In the genomic region with DNA sequence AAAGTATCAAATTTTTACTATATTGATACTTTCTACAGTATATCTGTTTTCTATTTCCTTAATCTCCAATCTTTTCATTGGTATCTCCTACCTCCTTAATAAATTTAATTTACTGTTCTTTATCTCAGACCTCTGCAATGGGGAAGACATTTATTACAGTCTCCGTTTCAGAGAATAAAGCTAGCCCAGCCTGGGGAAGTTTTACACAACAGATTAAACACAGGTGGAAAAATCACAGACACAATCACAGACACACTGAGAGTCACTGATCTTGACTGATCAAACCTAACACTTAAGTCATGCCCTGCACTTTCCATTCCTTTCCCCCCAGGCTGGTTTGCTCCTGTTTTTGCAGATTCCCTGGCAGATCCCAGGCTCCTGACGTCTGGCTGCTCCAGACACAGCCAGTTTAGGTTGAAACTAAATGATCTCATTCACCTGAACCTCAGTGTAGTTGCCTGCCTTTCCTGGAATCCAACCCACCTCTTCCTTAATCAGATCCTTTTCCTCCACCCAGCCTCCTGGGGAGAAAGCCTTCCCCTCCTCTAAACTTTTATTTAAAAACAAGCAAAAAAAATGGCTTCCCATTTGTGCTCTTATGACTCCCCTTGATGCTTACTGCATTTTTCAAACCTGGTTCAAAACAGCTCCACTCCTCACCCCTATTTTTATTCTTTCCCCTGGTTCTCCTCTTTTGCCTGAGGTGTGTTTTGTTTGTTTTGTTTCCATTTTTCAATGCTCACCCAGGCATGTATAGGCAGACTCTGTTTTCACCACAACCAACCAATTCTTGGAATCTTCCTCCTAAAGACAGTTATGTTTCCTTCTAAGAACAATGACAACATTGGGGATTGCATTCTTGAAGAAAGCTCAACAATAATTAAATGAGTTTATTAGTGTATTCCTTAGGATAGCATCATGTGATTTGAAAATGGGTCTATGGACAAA, we compare ENCODE assay signal across 24 cellular contexts. TPM values are rescaled to one million over a fixed set of nuclear protein-coding genes. Genes with fewer than 3 reads are reported as not detected.
DNase-seq lines count a peak whose midpoint lies in the region; ATAC-seq, FAIRE-seq and TF ChIP-seq lines count a peak whose summit lies in the region.
"Had no signal": no experiment of that assay in that cellular context is flagged by ENCODE, and none has a peak within 500 bp of the region (broad histone marks: within the 10 kb centered on the region; RNA-seq: fewer than 3 reads in every experiment).

No MANE protein-coding gene starts in this region.

- no TSS peak for BruUV-seq in IMR-90 (replicated peaks; lab: Mats Ljungman, UMichigan)
- BruUV-seq in MCF 10A (replicated peaks; lab: Mats Ljungman, UMichigan), result no TSS peak

- H3K9me1 ChIP-seq in IMR-90 (ENCODE audit: insufficient read depth, low read length) (no peaks in the 10 kb centered on the region), keratinocyte (ENCODE audit: control insufficient read depth, extremely low read depth, insufficient read depth, low read length) (no peaks in the 10 kb centered on the region)

- peaks cover 8% of the 10 kb centered on the region for H3K4me1 Mint-ChIP-seq in MCF 10A (ENCODE audit: insufficient read depth, unreplicated experiment)
- H3K4me1 Mint-ChIP-seq: CD4-positive, alpha-beta memory T cell; natural killer cell had no signal

- no CpG with 5 or more reads among the region's 2 CpGs for WGBS in IMR-90 (ENCODE audit: extremely low coverage in 2 of 2, insufficient read length in 1 of 2), 2 experiments
- 60% methylated on average over 2 of the region's 2 CpGs for WGBS in thymus

- DNase-seq in IMR-90, result no peak
- peak; percentile 88 for DNase-seq in MCF 10A (ENCODE audit: unreplicated experiment)
- no peak for DNase-seq in keratinocyte (ENCODE audit: low read depth, low spot score)
- DNase-seq in NCI-H748 treated with DMSO at 0.1 percent for 48 hours (lab: John Stamatoyannopoulos, UW), result no peak
- DNase-seq: activated CD4-positive, alpha-beta T cell treated with anti-CD3 and anti-CD28 coated beads, Interleukin-2, amount 10 ng/mL, durations not matched to agents 7 days and 5 days; activated gamma-delta T cell; CD4-positive, alpha-beta memory T cell; cortex of kidney; foreskin fibroblast; hypothalamus; MG63; natural killer cell; NCI-H1417 treated with DMSO at 0.1 percent for 48 hours; NCI-H2171; posterior cingulate gyrus; Right ventricle myocardium superior; stimulated activated naive CD4-positive, alpha-beta T cell had no signal

- intact Hi-C loops in IMR-90 (cut with micrococcal nuclease) (no loop called here), MCF 10A (cut with micrococcal nuclease) (no loop called here)

- H3K27ac ChIP-seq in IMR-90 (ENCODE audit: insufficient read depth, low read length), result no peak overlapping the region
- H3K27ac ChIP-seq in keratinocyte (ENCODE audit: control insufficient read depth, insufficient read depth, low read length), result peak overlapping the region; percentile 85
- peak overlapping the region; percentile 27 for H3K27ac ChIP-seq in thymus (ENCODE audit: low read depth)
- H3K27ac ChIP-seq: tibial nerve had no signal

- no peak overlapping the region for H4K8ac ChIP-seq in IMR-90 (ENCODE audit: low read depth in 2 of 2, low read length in 2 of 2)

- H3K14ac ChIP-seq in IMR-90 (replicated peaks; ENCODE audit: low read depth, low read length), result no peak overlapping the region

- POLR2A ChIA-PET in IMR-90 (lab: Charles Lee; ENCODE audit: unreplicated experiment), result no interaction called here
- POLR2A ChIA-PET in MCF 10A (lab: Yijun Ruan, JAX), result interaction anchor here (0.5 to 1.7 kb wide), 6 partner anchors 14 to 375 kb away, joined by 3 to 7 read pairs (median 5); no protein-coding TSS in a partner anchor

- no peaks in the 10 kb centered on the region for H3K36me3 Mint-ChIP-seq in MCF 10A (ENCODE audit: insufficient read depth, unreplicated experiment)
- H3K36me3 Mint-ChIP-seq: CD4-positive, alpha-beta memory T cell; IgD-negative memory B cell; natural killer cell had no signal

- H3K4me3 ChIP-seq in IMR-90 (ENCODE audit: insufficient read depth, low read depth, low read length), result no peak overlapping the region
- peak overlapping the region in 2 of 3 experiments; percentile 5 to 25 for H3K4me3 ChIP-seq in keratinocyte (ENCODE audit: control insufficient read depth in 2 of 3, extremely low read depth in 1 of 3, insufficient read depth in 2 of 3, low read depth in 1 of 3, low read length in 3 of 3)
- no peak overlapping the region for H3K4me3 ChIP-seq in thymus (ENCODE audit: low read length)
- H3K4me3 ChIP-seq: MG63, tibial nerve had no signal

- H3K79me1 ChIP-seq in IMR-90 (ENCODE audit: low read depth in 1 of 2, low read length in 2 of 2), result peaks cover 4 to 5% of the 10 kb centered on the region in 2 experiments; a peak in 3 of 4 replicates

- H2BK5ac ChIP-seq in IMR-90 (ENCODE audit: low read depth, low read length, poor library complexity, severe bottlenecking), result no peak overlapping the region

- no peak overlapping the region for H3K56ac ChIP-seq in IMR-90 (ENCODE audit: extremely low read depth, insufficient read depth, low read length)

- no peak overlapping the region for H2AK5ac ChIP-seq in IMR-90 (ENCODE audit: low read depth, low read length)

- no peak overlapping the region for H2BK120ac ChIP-seq in IMR-90 (ENCODE audit: low read depth, low read length)

- H3K18ac ChIP-seq in IMR-90 (ENCODE audit: low read depth, low read length), result no peak overlapping the region

- no peaks in the 10 kb centered on the region for H3K9me3 Mint-ChIP-seq in MCF 10A (ENCODE audit: unreplicated experiment)
- H3K9me3 Mint-ChIP-seq: activated CD4-positive, alpha-beta T cell treated with anti-CD3 and anti-CD28 coated beads, Interleukin-2, amount 10 ng/mL, durations not matched to agents 7 days and 5 days; IgD-negative memory B cell; natural killer cell had no signal

- peak overlapping the region; percentile 32; the same call in 1 of the 2 replicates for H3K23ac ChIP-seq in IMR-90 (ENCODE audit: low read depth, low read length)

- H2AK9ac ChIP-seq in IMR-90 (replicated peaks; ENCODE audit: low read depth, low read length, poor library complexity), result no peak overlapping the region

- no peak overlapping the region for H4K5ac ChIP-seq in IMR-90 (ENCODE audit: low read depth, low read length)

- no peak overlapping the region for H3K4me2 ChIP-seq in IMR-90 (ENCODE audit: low read depth, low read length)
- peak overlapping the region; percentile 69 for H3K4me2 ChIP-seq in keratinocyte (ENCODE audit: control insufficient read depth, extremely low read depth, insufficient read depth, low read depth, low read length)

- in situ Hi-C loops in IMR-90 (cut with MboI; ENCODE audit: low sequenced_read_pairs), result loop anchor here (10.0 kb wide), 1 partner anchor 552 kb away; no protein-coding TSS in a partner anchor

- H3K27me3 Mint-ChIP-seq in MCF 10A (ENCODE audit: insufficient read depth, unreplicated experiment), result no peaks in the 10 kb centered on the region

- CTCF ChIA-PET in IMR-90 (lab: Yijun Ruan, JAX), result no interaction called here
- CTCF ChIA-PET in MCF 10A (lab: Yijun Ruan, JAX), result interaction anchor here (0.6 to 19.0 kb wide), 7 partner anchors 9 to 374 kb away, joined by 3 to 250 read pairs (median 4); no protein-coding TSS in a partner anchor

- dilution Hi-C loops in IMR-90 (cut with HindIII; ENCODE audit: low sequenced_read_pairs, unreplicated experiment) (no loop called here), keratinocyte (cut with MboI; ENCODE audit: extremely low pct_ligation_motif_present, low sequenced_read_pairs) (no loop called here)

- ATAC-seq in IMR-90 (ENCODE audit: low read depth) (no peak), HG02981 (IDR thresholded peaks at IDR 0.05; ENCODE audit: unreplicated experiment) (no peak), GM21515 (IDR thresholded peaks at IDR 0.05; ENCODE audit: unreplicated experiment) (no peak)
- ATAC-seq: natural killer cell had no signal

- no peaks in the 10 kb centered on the region for H3K36me3 ChIP-seq in IMR-90 (ENCODE audit: control insufficient read depth, insufficient read depth, low read length)
- H3K36me3 ChIP-seq in keratinocyte (ENCODE audit: control insufficient read depth in 2 of 2, extremely low read depth in 1 of 2, insufficient read depth in 2 of 2, low read length in 2 of 2), result no peaks in the 10 kb centered on the region
- H3K36me3 ChIP-seq in thymus (ENCODE audit: control insufficient read depth, insufficient read depth), result no peaks in the 10 kb centered on the region
- H3K36me3 ChIP-seq: tibial nerve had no signal

- no peak overlapping the region for H3K4ac ChIP-seq in IMR-90 (ENCODE audit: low read depth, low read length)

- no peak overlapping the region for H4K91ac ChIP-seq in IMR-90 (ENCODE audit: insufficient read depth, low read depth, low read length)

- H3K9ac ChIP-seq in IMR-90 (ENCODE audit: low read depth, low read length) (no peak overlapping the region), keratinocyte (ENCODE audit: control insufficient read depth, extremely low read depth, insufficient read depth, low read length) (peak overlapping the region; percentile 67)

- H3K9me3 ChIP-seq in IMR-90 (ENCODE audit: control insufficient read depth, insufficient read depth, low read length) (no peaks in the 10 kb centered on the region), keratinocyte (ENCODE audit: control insufficient read depth, low read depth, low read length) (no peaks in the 10 kb centered on the region), thymus (ENCODE audit: control insufficient read depth) (no peaks in the 10 kb centered on the region)
- H3K9me3 ChIP-seq: tibial nerve had no signal

- H3K27me3 ChIP-seq in IMR-90 (ENCODE audit: control insufficient read depth, insufficient read depth, low read length), result no peaks in the 10 kb centered on the region
- no peaks in the 10 kb centered on the region for H3K27me3 ChIP-seq in keratinocyte (ENCODE audit: control insufficient read depth, extremely low read depth, insufficient read depth, low read length)
- no peaks in the 10 kb centered on the region for H3K27me3 ChIP-seq in thymus (ENCODE audit: control insufficient read depth, insufficient read depth)
- H3K27me3 ChIP-seq: MG63, tibial nerve had no signal

- no peak for TF ChIP-seq CTCF in IMR-90 (conservative IDR thresholded peaks at IDR 0.05; ENCODE audit: low read depth, low read length)
- TF ChIP-seq CTCF in MCF 10A (IDR thresholded peaks at IDR 0.05; ENCODE audit: unreplicated experiment), result no peak
- no peak for TF ChIP-seq CTCF in keratinocyte (optimal IDR thresholded peaks at IDR 0.05 in 1 of 3, IDR thresholded peaks at IDR 0.05 in 1 of 3, conservative IDR thresholded peaks at IDR 0.05 in 1 of 3; ENCODE audit: extremely low read depth in 1 of 3, insufficient read depth in 2 of 3, low read length in 3 of 3)

- peak overlapping the region; percentile 53 for H3K27ac Mint-ChIP-seq in MCF 10A (ENCODE audit: low read depth, unreplicated experiment)
- H3K27ac Mint-ChIP-seq: activated CD4-positive, alpha-beta T cell treated with anti-CD3 and anti-CD28 coated beads, Interleukin-2, amount 10 ng/mL, durations not matched to agents 7 days and 5 days; CD4-positive, alpha-beta memory T cell; IgD-negative memory B cell; natural killer cell had no signal

- H4K20me1 ChIP-seq in IMR-90 (ENCODE audit: insufficient read depth, low read length), result no peaks in the 10 kb centered on the region
- no peaks in the 10 kb centered on the region for H4K20me1 ChIP-seq in keratinocyte (ENCODE audit: control insufficient read depth, extremely low read depth, insufficient read depth, low read length)

- TF ChIP-seq RAD21 in IMR-90 (IDR thresholded peaks at IDR 0.05; ENCODE audit: low read length), result no peak

- TF ChIP-seq POLR2A in IMR-90 (IDR thresholded peaks at IDR 0.05; ENCODE audit: low read depth, low read length), result no peak

- FAIRE-seq in keratinocyte (lab: Jason Lieb, UNC), result peak; percentile 81
- FAIRE-seq: endometrium, GM12891 had no signal

- no peak overlapping the region for H2BK15ac ChIP-seq in IMR-90 (ENCODE audit: low read depth, low read length)

- no peaks in the 10 kb centered on the region for H3K79me2 ChIP-seq in keratinocyte (ENCODE audit: control insufficient read depth, insufficient read depth, low read length)

- H2AFZ ChIP-seq in IMR-90 (replicated peaks; ENCODE audit: low read length, poor library complexity), result no peak overlapping the region
- H2AFZ ChIP-seq in keratinocyte (ENCODE audit: control insufficient read depth, low read length), result peak overlapping the region; percentile 49

- H2BK20ac ChIP-seq in IMR-90 (ENCODE audit: low read depth, low read length), result no peak overlapping the region

- H3K4me1 ChIP-seq in IMR-90 (ENCODE audit: control insufficient read depth, insufficient read depth, low read length) (no peaks in the 10 kb centered on the region), keratinocyte (ENCODE audit: control insufficient read depth, extremely low read depth, insufficient read depth, low read length) (peaks cover 21% of the 10 kb centered on the region), thymus (ENCODE audit: control insufficient read depth, insufficient read depth, low read length) (no peaks in the 10 kb centered on the region)

- H3K4me3 Mint-ChIP-seq in MCF 10A (ENCODE audit: unreplicated experiment), result no peak overlapping the region
- H3K4me3 Mint-ChIP-seq: activated CD4-positive, alpha-beta T cell treated with anti-CD3 and anti-CD28 coated beads, Interleukin-2, amount 10 ng/mL, durations not matched to agents 7 days and 5 days; CD4-positive, alpha-beta memory T cell; IgD-negative memory B cell; natural killer cell had no signal

RNA-seq across cellular contexts. Expression of a gene that starts 29.5 kb away (rescaled TPM):
- 38.9 and 41.6 TPM in 2 replicates for total RNA-seq in IMR-90 (2012; rRNA removed)
- polyA plus RNA-seq in IMR-90 (2012; rRNA removed), result 39.6 and 48.7 TPM in 2 replicates
- 22.2 and 23.7 TPM in 2 replicates for polyA plus RNA-seq in IMR-90 (2012; cell fraction: cytosol; rRNA removed)
- polyA plus RNA-seq in IMR-90 (2012; cell fraction: nucleus; rRNA removed; ENCODE audit: low replicate concordance), result 20.0 and 79.2 TPM in 2 replicates
- 86.1 and 89.1 TPM in 2 replicates for total RNA-seq in MCF 10A (2022)
- 33.3 to 43.8 TPM (median 38.7 TPM) in 3 replicates for polyA plus RNA-seq in keratinocyte
- 15.5 TPM for polyA plus RNA-seq in keratinocyte (2011; ENCODE audit: low read depth)
- polyA plus RNA-seq in keratinocyte (2011; cell fraction: cytosol; rRNA removed), result 13.9 and 24.5 TPM in 2 replicates
- 113 and 115 TPM in 2 replicates for polyA plus RNA-seq in keratinocyte (2011; cell fraction: nucleus; rRNA removed)
- 28.2 and 42.1 TPM in 2 replicates for polyA plus RNA-seq in keratinocyte (2012; ENCODE audit: low replicate concordance)
- polyA minus RNA-seq in keratinocyte, result 29.4 to 79.2 TPM (median 44.1 TPM) in 3 replicates
- 19.4 TPM for polyA minus RNA-seq in keratinocyte (2011; cell fraction: cytosol; rRNA and poly(A)+ RNA removed)
- polyA minus RNA-seq in keratinocyte (2011; cell fraction: nucleus; rRNA and poly(A)+ RNA removed), result 101 and 184 TPM in 2 replicates
- polyA plus RNA-seq in thymus, result 32.0 TPM
- total RNA-seq: activated CD4-positive, alpha-beta T cell treated with anti-CD3 and anti-CD28 coated beads, Interleukin-2, amount 10 ng/mL, durations not matched to agents 7 days and 5 days; CD4-positive, alpha-beta memory T cell; natural killer cell had no signal
- polyA plus RNA-seq: IgD-negative memory B cell had no signal

Comparison
In these comparisons a context has a peak if more than half of its experiments do, and no peak if none do; other contexts are left out.
1. H3K4me3 ChIP-seq: peak in keratinocyte (2 of 3); none in IMR-90 (single experiment) and thymus (single experiment).